Comparison of ENCODE assay signal across 15 cellular contexts in genomic region chr9:91809581-91810285, GRCh38.
DNase-seq lines count a peak whose midpoint lies in the region; ATAC-seq and TF ChIP-seq lines count a peak whose summit lies in the region.
"Had no signal": no experiment of that assay in that cellular context is flagged by ENCODE, and none has a peak within 500 bp of the region (broad histone marks: within the 10 kb centered on the region; RNA-seq: fewer than 3 reads in every experiment).

No MANE protein-coding gene starts in this region.

- H3K36me3 ChIP-seq in heart left ventricle = no peaks in the 10 kb centered on the region
- no peaks in the 10 kb centered on the region for H3K36me3 ChIP-seq in stomach
- H3K36me3 ChIP-seq in uterus = no peaks in the 10 kb centered on the region
- H3K36me3 ChIP-seq: HAP-1 had no signal

- no peaks in the 10 kb centered on the region for H3K9me3 ChIP-seq in right cardiac atrium (ENCODE audit: control insufficient read depth, low read length)
- H3K9me3 ChIP-seq in heart left ventricle = no peaks in the 10 kb centered on the region
- no peaks in the 10 kb centered on the region for H3K9me3 ChIP-seq in stomach
- no peaks in the 10 kb centered on the region for H3K9me3 ChIP-seq in uterus
- H3K9me3 ChIP-seq: A549, HAP-1, psoas muscle had no signal

- DNase-seq in right cardiac atrium (no peak), heart left ventricle (no peak), astrocyte of the hippocampus (ENCODE audit: low read depth, low spot score) (peak; percentile 52), islet precursor cell (peak; percentile 46), stomach (no peak), hippocampal formation (lab: John Stamatoyannopoulos, UW) (no peak), uterus (no peak)
- no peak for DNase-seq in activated T-cell treated with anti-CD3 and anti-CD28 coated beads, Interleukin-2, amount 50 U/mL, for 1 hour
- DNase-seq: activated naive CD4-positive, alpha-beta T cell; KG1; NCI-H1436; NCI-H446 treated with DMSO at 0.1 percent for 48 hours had no signal

- intact Hi-C loops in right cardiac atrium (cut with DNase I) = no loop called here
- intact Hi-C loops in heart left ventricle (cut with DNase I) = no loop called here
- intact Hi-C loops in stomach (cut with DNase I; ENCODE audit: low total_unique reads) = no loop called here
- intact Hi-C loops in uterus (cut with DNase I; ENCODE audit: low total_unique reads) = no loop called here

- H3K27ac ChIP-seq in right cardiac atrium (ENCODE audit: low read length) (no peak overlapping the region), heart left ventricle (peak overlapping the region in 1 of 12 donors; percentile 60), stomach (peak overlapping the region in 2 of 5 donors; percentile 45 to 82), uterus (no peak overlapping the region)
- H3K27ac ChIP-seq: A549, psoas muscle had no signal

- ATAC-seq in right cardiac atrium (peak; percentile 9 to 26), heart left ventricle (no peak)
- ATAC-seq: A549 had no signal

- H3K4me3 ChIP-seq in right cardiac atrium (ENCODE audit: low read length) (no peak overlapping the region), heart left ventricle (no peak overlapping the region), stomach (no peak overlapping the region), uterus (no peak overlapping the region)
- H3K4me3 ChIP-seq: A549, HAP-1, psoas muscle had no signal

- 80% methylated on average over 24 of the region's 24 CpGs for WGBS in right cardiac atrium
- 85 to 93% (median 90%) methylated on average over 17 to 24 of the region's 24 CpGs for WGBS in heart left ventricle, 4 donors
- WGBS in stomach, 5 donors = 73 to 90% (median 89%) methylated on average over 18 to 24 of the region's 24 CpGs

- H3K27me3 ChIP-seq in right cardiac atrium (ENCODE audit: control insufficient read depth, insufficient read depth) (no peaks in the 10 kb centered on the region), heart left ventricle (no peaks in the 10 kb centered on the region), stomach (no peaks in the 10 kb centered on the region), uterus (no peaks in the 10 kb centered on the region)

- TF ChIP-seq EP300 in stomach (IDR thresholded peaks at IDR 0.05) = no peak

- TF ChIP-seq CTCF in heart left ventricle (IDR thresholded peaks at IDR 0.05) = no peak
- TF ChIP-seq CTCF in stomach (IDR thresholded peaks at IDR 0.05) = no peak
- TF ChIP-seq CTCF in uterus (IDR thresholded peaks at IDR 0.05) = no peak

- H3K4me1 ChIP-seq in right cardiac atrium (ENCODE audit: control insufficient read depth, insufficient read depth, low read length) (peaks cover 4% of the 10 kb centered on the region), heart left ventricle (no peaks in the 10 kb centered on the region), stomach (peaks cover 7 to 57% (median 31%) of the 10 kb centered on the region in 4 donors), uterus (no peaks in the 10 kb centered on the region)
- H3K4me1 ChIP-seq: A549, HAP-1, psoas muscle had no signal

- TF ChIP-seq POLR2A in heart left ventricle (IDR thresholded peaks at IDR 0.05) = no peak
- no peak for TF ChIP-seq POLR2A in stomach (IDR thresholded peaks at IDR 0.05)
- TF ChIP-seq POLR2A in uterus (IDR thresholded peaks at IDR 0.05) = no peak

Comparison
In these comparisons a context has a peak if more than half of its experiments do, and no peak if none do; other contexts are left out.
1. ATAC-seq: peak in right cardiac atrium (2 of 2); none in heart left ventricle (0 of 4).
2. DNase-seq: peak in astrocyte of the hippocampus (single experiment) and islet precursor cell (single experiment); none in right cardiac atrium (0 of 3), heart left ventricle (0 of 5), stomach (single experiment), hippocampal formation (0 of 2), activated T-cell treated with anti-CD3 and anti-CD28 coated beads, Interleukin-2, amount 50 U/mL, for 1 hour (single experiment) and uterus (0 of 2).